Comparison of ENCODE assay signal across 15 cellular contexts in genomic region chr3:128079823-128080222, GRCh38. TPM values are rescaled to one million over a fixed set of nuclear protein-coding genes. Genes with fewer than 3 reads are reported as not detected.
A peak's percentile ranks its signal among the peaks of the same experiment; 100 is the strongest.
DNase-seq lines count a peak whose midpoint lies in the region; ATAC-seq, FAIRE-seq and TF ChIP-seq lines count a peak whose summit lies in the region.
"Had no signal": no experiment of that assay in that cellular context is flagged by ENCODE, and none has a peak within 500 bp of the region (broad histone marks: within the 10 kb centered on the region; RNA-seq: fewer than 3 reads in every experiment).

No MANE protein-coding gene starts in this region.

- no peak overlapping the region for H3K14ac ChIP-seq in neuronal stem cell (ENCODE audit: low read length)

- H3K27me3 ChIP-seq in right cardiac atrium (ENCODE audit: control insufficient read depth, insufficient read depth), result no peaks in the 10 kb centered on the region
- no peaks in the 10 kb centered on the region for H3K27me3 ChIP-seq in heart right ventricle
- H3K27me3 ChIP-seq in K562 (ENCODE audit: control insufficient read depth in 2 of 2, insufficient read depth in 2 of 2, low read length in 2 of 2), result no peaks in the 10 kb centered on the region
- H3K27me3 ChIP-seq in neuronal stem cell (ENCODE audit: control insufficient read depth in 3 of 3, insufficient read depth in 3 of 3, low read depth in 1 of 3, low read length in 3 of 3), result peaks cover 0 to 16% (median 0%) of the 10 kb centered on the region in 3 experiments

- H3K4ac ChIP-seq in neuronal stem cell (ENCODE audit: low read length), result no peak overlapping the region

- H3K36me3 ChIP-seq in heart right ventricle, result peaks cover 0 to 46% (median 3%) of the 10 kb centered on the region in 9 donors
- H3K36me3 ChIP-seq in K562 (ENCODE audit: control insufficient read depth, insufficient read depth, low read length), result peaks cover 70% of the 10 kb centered on the region
- H3K36me3 ChIP-seq in neuronal stem cell (replicated peaks in 1 of 2; ENCODE audit: control insufficient read depth in 2 of 2, insufficient read depth in 2 of 2, low read length in 2 of 2), result peaks cover 26 to 81% of the 10 kb centered on the region in 2 donors

- no peak overlapping the region for H2BK12ac ChIP-seq in neuronal stem cell (ENCODE audit: low read length)

- H3K9ac ChIP-seq in K562 (ENCODE audit: insufficient read depth in 1 of 2, low read depth in 2 of 2, low read length in 2 of 2) (no peak overlapping the region), neuronal stem cell (ENCODE audit: low read depth, low read length, poor library complexity) (no peak overlapping the region)
- H3K9ac ChIP-seq: BLaER1 had no signal

- TF ChIP-seq EP300 in K562 (IDR thresholded peaks at IDR 0.05; ENCODE audit: low read length), result no peak

- no peak for TF ChIP-seq CTCF in heart right ventricle (IDR thresholded peaks at IDR 0.05)
- TF ChIP-seq CTCF in K562 (IDR thresholded peaks at IDR 0.05 in 2 of 3, conservative IDR thresholded peaks at IDR 0.05 in 1 of 3; ENCODE audit: insufficient read depth in 2 of 3, low read depth in 1 of 3, low read length in 3 of 3), result no peak
- TF ChIP-seq CTCF in GM13977 (IDR thresholded peaks at IDR 0.05; ENCODE audit: extremely low read depth, insufficient read depth, missing control alignments), result no peak

- no peak overlapping the region for H3K18ac ChIP-seq in neuronal stem cell (ENCODE audit: low read length)

- no peak overlapping the region for H4K91ac ChIP-seq in neuronal stem cell (ENCODE audit: low read depth, low read length, poor library complexity)

- H3K4me1 ChIP-seq in right cardiac atrium (ENCODE audit: control insufficient read depth, insufficient read depth, low read length) (peaks cover 6% of the 10 kb centered on the region), heart right ventricle (peaks cover 10 to 78% (median 49%) of the 10 kb centered on the region in 9 donors), K562 (replicated peaks in 1 of 2; ENCODE audit: control insufficient read depth in 2 of 2, insufficient read depth in 2 of 2, low read length in 2 of 2) (peaks cover 40 to 60% of the 10 kb centered on the region in 2 experiments), neuronal stem cell (ENCODE audit: control insufficient read depth in 2 of 2, insufficient read depth in 1 of 2, low read depth in 1 of 2, low read length in 2 of 2) (peaks cover 0 to 19% of the 10 kb centered on the region in 2 donors)

- H3K4me3 ChIP-seq in right cardiac atrium (ENCODE audit: low read length) (no peak overlapping the region), heart right ventricle (no peak overlapping the region), K562 (no peak overlapping the region), neuronal stem cell (ENCODE audit: low read length in 2 of 2) (no peak overlapping the region)
- H3K4me3 ChIP-seq: BLaER1 had no signal

- TF ChIP-seq POLR2A in K562 (conservative IDR thresholded peaks at IDR 0.05), result no peak

- no peak overlapping the region for H2BK15ac ChIP-seq in neuronal stem cell (ENCODE audit: low read length)

- in situ Hi-C loops in K562 (cut with MboI) (no loop called here), GM13977 (cut with MboI; ENCODE audit: low pct_unique_long_range_greater_than_20kb, low sequenced_read_pairs, unreplicated experiment) (loop anchor here (25.0 kb wide), 2 partner anchors 407 to 532 kb away; partner anchors contain the start of gene GATA2)

- H3K27ac ChIP-seq in right cardiac atrium (ENCODE audit: low read length), result peak overlapping the region; percentile 29
- no peak overlapping the region for H3K27ac ChIP-seq in heart right ventricle
- peak overlapping the region; percentile 64; the same call in 1 of the 3 replicates for H3K27ac ChIP-seq in K562 (ENCODE audit: extremely low read depth, low read depth, low read length)
- no peak overlapping the region for H3K27ac ChIP-seq in neuronal stem cell (replicated peaks; ENCODE audit: low read length)
- H3K27ac ChIP-seq: BLaER1 had no signal

- H3K79me1 ChIP-seq in neuronal stem cell (ENCODE audit: low read depth, low read length), result no peaks in the 10 kb centered on the region

- intact Hi-C loops in right cardiac atrium (cut with DNase I) (loop anchor here in 3 of 4 donors (5.0 to 10.0 kb wide), 4 partner anchors 52 to 415 kb away; partner anchors contain the start of gene GATA2 (in 1 of the 3)), heart right ventricle (cut with DNase I) (loop anchor here in 4 of 10 donors (5.0 to 10.0 kb wide), 4 partner anchors 52 to 527 kb away; partner anchors contain the start of gene GATA2 (in 1 of the 4)), K562 (cut with micrococcal nuclease) (loop anchor here (10.0 kb wide), 1 partner anchor 415 kb away; the partner anchor contains the start of gene GATA2)

- no peak for ATAC-seq in right cardiac atrium
- ATAC-seq in heart right ventricle, result no peak
- ATAC-seq in K562, result no peak
- ATAC-seq in HG03565 (IDR thresholded peaks at IDR 0.05; ENCODE audit: unreplicated experiment), result no peak
- ATAC-seq in GM19463 (IDR thresholded peaks at IDR 0.05; ENCODE audit: unreplicated experiment), result no peak

- H2BK120ac ChIP-seq in neuronal stem cell (ENCODE audit: low read depth, low read length), result no peak overlapping the region

- no peaks in the 10 kb centered on the region for H4K20me1 ChIP-seq in K562 (replicated peaks; ENCODE audit: control insufficient read depth, insufficient read depth, low read length)

- CTCF ChIA-PET in K562 (lab: Yijun Ruan, JAX; ENCODE audit: low intra/inter-chr PET ratio), result no interaction called here

- H2AK5ac ChIP-seq in neuronal stem cell (ENCODE audit: low read depth, low read length), result no peak overlapping the region

- peaks cover 30% of the 10 kb centered on the region; the same call in 2 of the 3 replicates for H3K79me2 ChIP-seq in K562 (ENCODE audit: control insufficient read depth, insufficient read depth, low read length)

- H4K8ac ChIP-seq in neuronal stem cell (ENCODE audit: low read depth, low read length), result no peak overlapping the region

- H2BK5ac ChIP-seq in neuronal stem cell (ENCODE audit: low read length), result no peak overlapping the region

- no peaks in the 10 kb centered on the region for H3K9me3 ChIP-seq in right cardiac atrium (ENCODE audit: control insufficient read depth, low read length)
- H3K9me3 ChIP-seq in heart right ventricle, result no peaks in the 10 kb centered on the region
- H3K9me3 ChIP-seq in K562 (replicated peaks; ENCODE audit: control insufficient read depth, insufficient read depth, low read depth, low read length), result no peaks in the 10 kb centered on the region
- no peaks in the 10 kb centered on the region for H3K9me3 ChIP-seq in neuronal stem cell (replicated peaks in 1 of 2; ENCODE audit: control insufficient read depth in 2 of 2, insufficient read depth in 1 of 2, low read depth in 1 of 2, low read length in 2 of 2)
- H3K9me3 ChIP-seq: BLaER1 had no signal

- TF ChIP-seq RAD21 in K562 (CRISPR knock-in tag; conservative IDR thresholded peaks at IDR 0.05 in 1 of 2, IDR thresholded peaks at IDR 0.05 in 1 of 2), result no peak

- H2AFZ ChIP-seq in K562 (ENCODE audit: low read depth, low read length) (no peak overlapping the region), neuronal stem cell (ENCODE audit: low read length) (no peak overlapping the region)

- POLR2A ChIA-PET in K562 (lab: Yijun Ruan, JAX), result interaction anchor here (1.0 kb wide), 2 partner anchors 11 to 27 kb away, joined by 5 read pairs; no protein-coding TSS in a partner anchor

- H3K9me1 ChIP-seq in K562 (ENCODE audit: control insufficient read depth, insufficient read depth, low read length), result peaks cover 3% of the 10 kb centered on the region

- H3K23ac ChIP-seq in neuronal stem cell (ENCODE audit: low read depth, low read length, poor library complexity), result peak overlapping the region; percentile 1

- no TSS peak for BruUV-seq in K562 (replicated peaks; lab: Mats Ljungman, UMichigan)

- FAIRE-seq in K562 (lab: Jason Lieb, UNC), result no peak

- DNase-seq in right cardiac atrium (peak in 2 of 3 donors; percentile 59 to 70), heart right ventricle (no peak), K562 (ENCODE audit: extremely low read depth in 1 of 4, low spot score in 3 of 4) (no peak), neuronal stem cell (ENCODE audit: low spot score) (no peak), GM13977 (ENCODE audit: low spot score) (no peak)
- DNase-seq in activated T-cell treated with anti-CD3 and anti-CD28 coated beads, Interleukin-2, amount 50 U/mL, for 1 hour, result no peak
- DNase-seq: GF-D8, H9, NCI-H1436, NCI-H2029 treated with DMSO at 0.1 percent for 48 hours, NCI-H524, RPMI8226 had no signal

- whole genome bisulfite sequencing in right cardiac atrium, result 69% methylated on average over 9 of the region's 9 CpGs
- 49 to 70% methylated on average over 9 of the region's 9 CpGs for WGBS in heart right ventricle, 2 donors
- 73% methylated on average over 8 of the region's 9 CpGs for WGBS in K562 (ENCODE audit: insufficient coverage, low coverage, missing lambda C conversion rate)
- no CpG with 5 or more reads among the region's 9 CpGs for WGBS in neuronal stem cell (ENCODE audit: extremely low coverage in 2 of 2, insufficient read length in 2 of 2, insufficient replicate concordance in 1 of 2), 2 donors

- H3K4me2 ChIP-seq in K562 (ENCODE audit: insufficient read depth, low read length) (no peak overlapping the region), neuronal stem cell (ENCODE audit: insufficient read depth, low read length, poor library complexity, severe bottlenecking) (no peak overlapping the region)
- H3K4me2 ChIP-seq: BLaER1 had no signal

RNA-seq across cellular contexts. Expression of gene SEC61A1, which starts 27.6 kb away (rescaled TPM):
- 100 to 1,000 TPM in 1 of 4 donors, 10 to 100 TPM in 3; 64.0 to 129 (median 83.9) TPM for total RNA-seq in right cardiac atrium
- 52.5 TPM for polyA plus RNA-seq in right cardiac atrium
- total RNA-seq in heart right ventricle, result 100 to 1,000 TPM in 1 of 10 donors, 10 to 100 TPM in 9; 54.8 to 111 (median 62.1) TPM
- polyA plus RNA-seq in heart right ventricle, result 100 to 1,000 TPM in 1 of 2 donors, 10 to 100 TPM in 1; 41.0 to 131 TPM
- total RNA-seq in K562 (2011; cell fraction: chromatin; rRNA removed; ENCODE audit: low replicate concordance), result 177 and 213 TPM in 2 replicates
- 209 and 221 TPM in 2 replicates for total RNA-seq in K562 (2011; cell fraction: nucleolus; rRNA removed)
- 193 and 199 TPM in 2 replicates for total RNA-seq in K562 (2011; cell fraction: nucleoplasm; rRNA removed)
- 79.1 and 105 TPM in 2 replicates for total RNA-seq in K562 (2014; rRNA removed)
- total RNA-seq in K562 (2014; rRNA removed; fragmentation: Illumina TruSeq; extraction: Trizol), result 69.1 and 72.5 TPM in 2 replicates
- total RNA-seq in K562 (2015; rRNA removed; fragmentation: Illumina TruSeq; extraction: Trizol), result 97.5 and 98.2 TPM in 2 replicates
- total RNA-seq in K562 (2021), result 112 and 113 TPM in 2 replicates
- 137 and 140 TPM in 2 replicates for polyA plus RNA-seq in K562 (2011; rRNA removed)
- polyA plus RNA-seq in K562 (2011; cell fraction: cytosol; rRNA removed), result 138 and 154 TPM in 2 replicates
- 101 and 119 TPM in 2 replicates for polyA plus RNA-seq in K562 (2011; cell fraction: nucleus; rRNA removed)
- 84.1 and 153 TPM in 2 replicates for polyA plus RNA-seq in K562 (2012)
- 101 and 109 TPM in 2 replicates for polyA plus RNA-seq in K562 (2014; fragmentation: Illumina TruSeq; extraction: Trizol)
- polyA plus RNA-seq in K562 (2014; fragmentation: Nextera tagmentation; extraction: Ambion mirVana), result 1 to 10 TPM; 1.9 to 5.1 TPM
- polyA plus RNA-seq in K562 (2014; rRNA removed), result 76.4 and 97.8 TPM in 2 replicates
- polyA minus RNA-seq in K562 (2011; rRNA and poly(A)+ RNA removed), result 167 and 193 TPM in 2 replicates
- polyA minus RNA-seq in K562 (2011; cell fraction: cytosol; rRNA and poly(A)+ RNA removed), result 80.9 and 97.1 TPM in 2 replicates
- 37.3 and 56.3 TPM in 2 replicates for polyA minus RNA-seq in K562 (2011; cell fraction: nucleus; rRNA and poly(A)+ RNA removed)
- 61.5 TPM for polyA plus RNA-seq in neuronal stem cell (2013, experiment 1 of 2)
- polyA plus RNA-seq in neuronal stem cell (2013, experiment 2 of 2), result 64.0 TPM

RNA-seq across cellular contexts. Expression of gene RUVBL1, which starts 43.8 kb away (rescaled TPM):
- total RNA-seq in right cardiac atrium, result 10 to 100 TPM; 20.9 to 27.1 (median 26.6) TPM
- 28.9 TPM for polyA plus RNA-seq in right cardiac atrium
- 10 to 100 TPM; 23.5 to 34.4 (median 25.6) TPM for total RNA-seq in heart right ventricle
- polyA plus RNA-seq in heart right ventricle, result 10 to 100 TPM in 1 of 2 donors, 1 to 10 TPM in 1; 9.4 to 38.5 TPM
- total RNA-seq in K562 (2011; cell fraction: chromatin; rRNA removed; ENCODE audit: low replicate concordance), result 55.5 and 61.2 TPM in 2 replicates
- 45.7 and 51.0 TPM in 2 replicates for total RNA-seq in K562 (2011; cell fraction: nucleolus; rRNA removed)
- total RNA-seq in K562 (2011; cell fraction: nucleoplasm; rRNA removed), result 45.6 and 47.1 TPM in 2 replicates
- total RNA-seq in K562 (2014; rRNA removed), result 140 and 148 TPM in 2 replicates
- 117 and 119 TPM in 2 replicates for total RNA-seq in K562 (2014; rRNA removed; fragmentation: Illumina TruSeq; extraction: Trizol)
- 131 TPM in 2 replicates for total RNA-seq in K562 (2015; rRNA removed; fragmentation: Illumina TruSeq; extraction: Trizol)
- total RNA-seq in K562 (2021), result 106 and 110 TPM in 2 replicates
- polyA plus RNA-seq in K562 (2011; rRNA removed), result 69.8 and 94.4 TPM in 2 replicates
- 80.6 and 98.7 TPM in 2 replicates for polyA plus RNA-seq in K562 (2011; cell fraction: cytosol; rRNA removed)
- 36.0 and 40.8 TPM in 2 replicates for polyA plus RNA-seq in K562 (2011; cell fraction: nucleus; rRNA removed)
- polyA plus RNA-seq in K562 (2012), result 77.9 and 122 TPM in 2 replicates
- 140 and 147 TPM in 2 replicates for polyA plus RNA-seq in K562 (2014; fragmentation: Illumina TruSeq; extraction: Trizol)
- polyA plus RNA-seq in K562 (2014; fragmentation: Nextera tagmentation; extraction: Ambion mirVana), result 10 to 100 TPM; 20.7 to 40.2 TPM
- polyA plus RNA-seq in K562 (2014; rRNA removed), result 103 and 113 TPM in 2 replicates
- polyA minus RNA-seq in K562 (2011; rRNA and poly(A)+ RNA removed), result 63.4 and 91.2 TPM in 2 replicates
- polyA minus RNA-seq in K562 (2011; cell fraction: cytosol; rRNA and poly(A)+ RNA removed), result 42.4 and 64.1 TPM in 2 replicates
- 28.1 and 32.5 TPM in 2 replicates for polyA minus RNA-seq in K562 (2011; cell fraction: nucleus; rRNA and poly(A)+ RNA removed)
- polyA plus RNA-seq in neuronal stem cell (2013, experiment 1 of 2), result 62.1 TPM
- 61.3 TPM for polyA plus RNA-seq in neuronal stem cell (2013, experiment 2 of 2)

Comparison
In these comparisons a context has a peak if more than half of its experiments do, and no peak if none do; other contexts are left out.
1. DNase-seq: peak in right cardiac atrium (2 of 3); none in heart right ventricle (0 of 2), K562 (0 of 4), neuronal stem cell (single experiment), activated T-cell treated with anti-CD3 and anti-CD28 coated beads, Interleukin-2, amount 50 U/mL, for 1 hour (single experiment) and GM13977 (single experiment).
2. H3K27ac ChIP-seq: peak in right cardiac atrium (single experiment) and K562 (single experiment); none in heart right ventricle (0 of 10) and neuronal stem cell (single experiment).